Comparison of ENCODE assay signal across 25 cellular contexts in genomic region chr6:134778431-134778830, GRCh38.
A peak's percentile ranks its signal among the peaks of the same experiment; 100 is the strongest.
DNase-seq lines count a peak whose midpoint lies in the region; ATAC-seq, FAIRE-seq and TF ChIP-seq lines count a peak whose summit lies in the region.
"Had no signal": no experiment of that assay in that cellular context is flagged by ENCODE, and none has a peak within 500 bp of the region (broad histone marks: within the 10 kb centered on the region; RNA-seq: fewer than 3 reads in every experiment).

No MANE protein-coding gene starts in this region.

- H2AK9ac ChIP-seq in IMR-90 (replicated peaks; ENCODE audit: low read depth, low read length, poor library complexity) = no peak overlapping the region

- H3K36me3 Mint-ChIP-seq in activated CD4-positive, alpha-beta T cell treated with anti-CD3 and anti-CD28 coated beads, Interleukin-2, amount 10 ng/mL, durations not matched to agents 24 days and 14 days (ENCODE audit: low read depth) = no peaks in the 10 kb centered on the region
- H3K36me3 Mint-ChIP-seq: CD4-positive, alpha-beta memory T cell had no signal

- TF ChIP-seq CTCF in HEK293 (tag by site-specific recombination; IDR thresholded peaks at IDR 0.05) (no peak), IMR-90 (conservative IDR thresholded peaks at IDR 0.05; ENCODE audit: low read depth, low read length) (no peak), K562 (IDR thresholded peaks at IDR 0.05 in 2 of 3, conservative IDR thresholded peaks at IDR 0.05 in 1 of 3; ENCODE audit: insufficient read depth in 2 of 3, low read depth in 1 of 3, low read length in 3 of 3) (no peak), GM13977 (IDR thresholded peaks at IDR 0.05; ENCODE audit: extremely low read depth, insufficient read depth, missing control alignments) (no peak)

- CTCF ChIA-PET in HEK293 (lab: Yijun Ruan, JAX) (no interaction called here), IMR-90 (lab: Yijun Ruan, JAX) (interaction anchor here (0.6 kb wide), 1 partner anchor 622 kb away, joined by 4 read pairs; no protein-coding TSS in a partner anchor), K562 (lab: Yijun Ruan, JAX; ENCODE audit: low intra/inter-chr PET ratio) (no interaction called here)

- H2AK5ac ChIP-seq in IMR-90 (ENCODE audit: low read depth, low read length) = no peak overlapping the region

- H2BK20ac ChIP-seq in IMR-90 (ENCODE audit: low read depth, low read length) = no peak overlapping the region

- H3K27ac ChIP-seq in HEK293 (ENCODE audit: extremely low read depth, low read depth, low read length) (no peak overlapping the region), IMR-90 (ENCODE audit: insufficient read depth, low read length) (no peak overlapping the region), K562 (ENCODE audit: extremely low read depth, low read depth, low read length) (no peak overlapping the region)
- H3K27ac ChIP-seq: BLaER1 had no signal

- no peak overlapping the region for H3K18ac ChIP-seq in IMR-90 (ENCODE audit: low read depth, low read length)

- no peak overlapping the region for H3K4ac ChIP-seq in IMR-90 (ENCODE audit: low read depth, low read length)

- TF ChIP-seq POLR2A in IMR-90 (IDR thresholded peaks at IDR 0.05; ENCODE audit: low read depth, low read length) (no peak), K562 (conservative IDR thresholded peaks at IDR 0.05) (no peak)

- H4K5ac ChIP-seq in IMR-90 (ENCODE audit: low read depth, low read length) = no peak overlapping the region

- no peaks in the 10 kb centered on the region for H3K9me3 ChIP-seq in HEK293 (ENCODE audit: control insufficient read depth, insufficient read depth, low read depth, low read length)
- peaks cover 5% of the 10 kb centered on the region for H3K9me3 ChIP-seq in IMR-90 (ENCODE audit: control insufficient read depth, insufficient read depth, low read length)
- no peaks in the 10 kb centered on the region for H3K9me3 ChIP-seq in K562 (replicated peaks; ENCODE audit: control insufficient read depth, insufficient read depth, low read depth, low read length)
- H3K9me3 ChIP-seq: BE2C had no signal

- no peak for FAIRE-seq in K562 (lab: Jason Lieb, UNC)
- FAIRE-seq: A204.1, GM12891, GM18507 had no signal

- 0 out of 3 replicates have a peak overlapping the region, but pooled peaks have one; percentile 15 for H2BK15ac ChIP-seq in IMR-90 (ENCODE audit: low read depth, low read length)

- no peak overlapping the region for H4K91ac ChIP-seq in IMR-90 (ENCODE audit: insufficient read depth, low read depth, low read length)

- H3K4me3 ChIP-seq in HEK293 (ENCODE audit: low read depth, low read length) (no peak overlapping the region), IMR-90 (ENCODE audit: insufficient read depth, low read depth, low read length) (no peak overlapping the region), K562 (no peak overlapping the region)
- H3K4me3 ChIP-seq: BLaER1 had no signal

- no peak overlapping the region for H3K4me3 Mint-ChIP-seq in activated CD4-positive, alpha-beta T cell treated with anti-CD3 and anti-CD28 coated beads, Interleukin-2, amount 10 ng/mL, durations not matched to agents 24 days and 14 days
- H3K4me3 Mint-ChIP-seq: CD14-positive monocyte; CD4-positive, alpha-beta memory T cell; CD4-positive, CD25-positive, alpha-beta regulatory T cell; CD8-positive, alpha-beta memory T cell had no signal

- H3K9me1 ChIP-seq in IMR-90 (ENCODE audit: insufficient read depth, low read length) (peaks cover 6% of the 10 kb centered on the region), K562 (ENCODE audit: control insufficient read depth, insufficient read depth, low read length) (no peaks in the 10 kb centered on the region)

- no peak for TF ChIP-seq EP300 in K562 (IDR thresholded peaks at IDR 0.05; ENCODE audit: low read length)

- intact Hi-C loops in IMR-90 (cut with micrococcal nuclease) = no loop called here
- intact Hi-C loops in K562 (cut with micrococcal nuclease) = no loop called here
- intact Hi-C loops in activated CD4-positive, alpha-beta T cell treated with anti-CD3 and anti-CD28 coated beads, Interleukin-2, amount 10 ng/mL, durations not matched to agents 24 days and 14 days (cut with micrococcal nuclease) = no loop called here

- no peak overlapping the region for H3K23ac ChIP-seq in IMR-90 (ENCODE audit: low read depth, low read length)

- H3K4me2 ChIP-seq in IMR-90 (ENCODE audit: low read depth, low read length) (no peak overlapping the region), K562 (ENCODE audit: insufficient read depth, low read length) (no peak overlapping the region)
- H3K4me2 ChIP-seq: BLaER1 had no signal

- H3K27me3 Mint-ChIP-seq in activated CD4-positive, alpha-beta T cell treated with anti-CD3 and anti-CD28 coated beads, Interleukin-2, amount 10 ng/mL, durations not matched to agents 24 days and 14 days = peaks cover 6% of the 10 kb centered on the region

- BruUV-seq in IMR-90 (replicated peaks; lab: Mats Ljungman, UMichigan) (no TSS peak), K562 (replicated peaks; lab: Mats Ljungman, UMichigan) (no TSS peak)

- H3K14ac ChIP-seq in IMR-90 (replicated peaks; ENCODE audit: low read depth, low read length) = no peak overlapping the region

- H2AFZ ChIP-seq in IMR-90 (replicated peaks; ENCODE audit: low read length, poor library complexity) = no peak overlapping the region
- no peak overlapping the region for H2AFZ ChIP-seq in K562 (ENCODE audit: low read depth, low read length)

- no peak overlapping the region for H2BK120ac ChIP-seq in IMR-90 (ENCODE audit: low read depth, low read length)

- H3K9ac ChIP-seq in IMR-90 (ENCODE audit: low read depth, low read length) = no peak overlapping the region
- H3K9ac ChIP-seq in K562 (ENCODE audit: insufficient read depth in 1 of 2, low read depth in 2 of 2, low read length in 2 of 2) = no peak overlapping the region
- H3K9ac ChIP-seq: BLaER1 had no signal

- no peaks in the 10 kb centered on the region for H3K4me1 ChIP-seq in HEK293 (ENCODE audit: control insufficient read depth, insufficient read depth, low read length)
- H3K4me1 ChIP-seq in IMR-90 (ENCODE audit: control insufficient read depth, insufficient read depth, low read length) = peaks cover 7% of the 10 kb centered on the region
- H3K4me1 ChIP-seq in K562 (replicated peaks in 1 of 2; ENCODE audit: control insufficient read depth in 2 of 2, insufficient read depth in 2 of 2, low read length in 2 of 2) = no peaks in the 10 kb centered on the region
- H3K4me1 ChIP-seq: BE2C, BLaER1 had no signal

- no peaks in the 10 kb centered on the region for H3K79me1 ChIP-seq in IMR-90 (ENCODE audit: low read depth in 1 of 2, low read length in 2 of 2)

- no peak overlapping the region for H3K27ac Mint-ChIP-seq in activated CD4-positive, alpha-beta T cell treated with anti-CD3 and anti-CD28 coated beads, Interleukin-2, amount 10 ng/mL, durations not matched to agents 24 days and 14 days
- H3K27ac Mint-ChIP-seq: CD14-positive monocyte; CD4-positive, alpha-beta memory T cell; CD4-positive, CD25-positive, alpha-beta regulatory T cell; CD8-positive, alpha-beta memory T cell had no signal

- no peak overlapping the region for H3K56ac ChIP-seq in IMR-90 (ENCODE audit: extremely low read depth, insufficient read depth, low read length)

- POLR2A ChIA-PET in HEK293 (lab: Yijun Ruan, JAX) = interaction anchor here (0.6 kb wide), 1 partner anchor 9 kb away, joined by 3 read pairs; no protein-coding TSS in a partner anchor
- POLR2A ChIA-PET in IMR-90 (lab: Charles Lee; ENCODE audit: unreplicated experiment) = no interaction called here
- POLR2A ChIA-PET in K562 (lab: Yijun Ruan, JAX) = interaction anchor here (1.0 kb wide), 1 partner anchor 9 kb away, joined by 3 read pairs; no protein-coding TSS in a partner anchor

- no peaks in the 10 kb centered on the region for H3K79me2 ChIP-seq in K562 (ENCODE audit: control insufficient read depth, insufficient read depth, low read length)

- TF ChIP-seq RAD21 in IMR-90 (IDR thresholded peaks at IDR 0.05; ENCODE audit: low read length) (no peak), K562 (CRISPR knock-in tag; conservative IDR thresholded peaks at IDR 0.05 in 1 of 2, IDR thresholded peaks at IDR 0.05 in 1 of 2) (no peak)

- H3K27me3 ChIP-seq in IMR-90 (ENCODE audit: control insufficient read depth, insufficient read depth, low read length) = no peaks in the 10 kb centered on the region
- no peaks in the 10 kb centered on the region; a peak in 1 of 5 replicates for H3K27me3 ChIP-seq in K562 (ENCODE audit: control insufficient read depth in 2 of 2, insufficient read depth in 2 of 2, low read length in 2 of 2)
- H3K27me3 ChIP-seq: BE2C, BLaER1 had no signal

- in situ Hi-C loops in IMR-90 (cut with MboI; ENCODE audit: low sequenced_read_pairs) (no loop called here), K562 (cut with MboI) (no loop called here), GM13977 (cut with MboI; ENCODE audit: low pct_unique_long_range_greater_than_20kb, low sequenced_read_pairs, unreplicated experiment) (no loop called here)

- dilution Hi-C loops in IMR-90 (cut with HindIII; ENCODE audit: low sequenced_read_pairs, unreplicated experiment) = no loop called here

- no peak for ATAC-seq in IMR-90 (ENCODE audit: low read depth)
- ATAC-seq in K562 = no peak

- H3K36me3 ChIP-seq in HEK293 (ENCODE audit: control insufficient read depth in 2 of 2, insufficient read depth in 1 of 2, low read length in 2 of 2) (no peaks in the 10 kb centered on the region), IMR-90 (ENCODE audit: control insufficient read depth, insufficient read depth, low read length) (no peaks in the 10 kb centered on the region), K562 (ENCODE audit: control insufficient read depth, insufficient read depth, low read length) (no peaks in the 10 kb centered on the region)
- H3K36me3 ChIP-seq: BE2C, BLaER1 had no signal

- no peak overlapping the region for H2BK5ac ChIP-seq in IMR-90 (ENCODE audit: low read depth, low read length, poor library complexity, severe bottlenecking)

- no peaks in the 10 kb centered on the region for H3K4me1 Mint-ChIP-seq in activated CD4-positive, alpha-beta T cell treated with anti-CD3 and anti-CD28 coated beads, Interleukin-2, amount 10 ng/mL, durations not matched to agents 24 days and 14 days
- H3K4me1 Mint-ChIP-seq: CD14-positive monocyte; CD4-positive, alpha-beta memory T cell; CD4-positive, CD25-positive, alpha-beta regulatory T cell; CD8-positive, alpha-beta memory T cell had no signal

- DNase-seq in IMR-90 = no peak
- no peak for DNase-seq in K562 (ENCODE audit: extremely low read depth in 1 of 4, low spot score in 3 of 4)
- DNase-seq in GM13977 (ENCODE audit: low spot score) = no peak
- DNase-seq in activated CD4-positive, alpha-beta T cell treated with anti-CD3 and anti-CD28 coated beads, Interleukin-2, amount 10 ng/mL, durations not matched to agents 24 days and 14 days = no peak
- DNase-seq: 8988T; ACHN; BE2C; C1 segment of cervical spinal cord; CD4-positive, alpha-beta memory T cell; CD4-positive, CD25-positive, alpha-beta regulatory T cell; CD8-positive, alpha-beta memory T cell; COR-L47; DMS 273 treated with DMSO at 0.1 percent for 48 hours; DMS153; DMS53; DMS79; DND-41; EL; GDM1 had no signal

- H4K20me1 ChIP-seq in IMR-90 (ENCODE audit: insufficient read depth, low read length) = no peaks in the 10 kb centered on the region
- no peaks in the 10 kb centered on the region for H4K20me1 ChIP-seq in K562 (replicated peaks; ENCODE audit: control insufficient read depth, insufficient read depth, low read length)
- H4K20me1 ChIP-seq: BLaER1 had no signal

- no peak overlapping the region for H4K8ac ChIP-seq in IMR-90 (ENCODE audit: low read depth in 2 of 2, low read length in 2 of 2)

- no CpG with 5 or more reads among the region's 2 CpGs for WGBS in IMR-90 (ENCODE audit: extremely low coverage in 2 of 2, insufficient read length in 1 of 2), 2 experiments
- WGBS in K562 (ENCODE audit: insufficient coverage, low coverage, missing lambda C conversion rate) = 0% methylated on average over 2 of the region's 2 CpGs

- H3K9me3 Mint-ChIP-seq in activated CD4-positive, alpha-beta T cell treated with anti-CD3 and anti-CD28 coated beads, Interleukin-2, amount 10 ng/mL, durations not matched to agents 24 days and 14 days = peaks cover 5% of the 10 kb centered on the region

Comparison
In these comparisons a context has a peak if more than half of its experiments do, and no peak if none do; other contexts are left out.
1. Of the 44 proteins assayed by ChIP-seq in both K562 and HEK293: peak only in K562: none; only in HEK293: ATF2; in both: none; in neither: 43.